8 cellular contexts compared by ENCODE assay signal in genomic region chr3:140922634-140923033, GRCh38.
DNase-seq lines count a peak whose midpoint lies in the region; ATAC-seq and TF ChIP-seq lines count a peak whose summit lies in the region.

No MANE protein-coding gene starts in this region.

- no peaks in the 10 kb centered on the region for H3K4me1 ChIP-seq in Loucy (ENCODE audit: insufficient read depth, low read length, poor library complexity, severe bottlenecking)

- no peak overlapping the region for H3K4me3 Mint-ChIP-seq in nephron progenitor cell

- H3K9ac ChIP-seq in Loucy (ENCODE audit: low read depth, low read length, poor library complexity, severe bottlenecking), result no peak overlapping the region

- H3K36me3 Mint-ChIP-seq in nephron progenitor cell (ENCODE audit: low read depth), result no peaks in the 10 kb centered on the region

- no peaks in the 10 kb centered on the region for H3K9me3 ChIP-seq in Loucy (ENCODE audit: insufficient read depth, low read depth, low read length)

- DNase-seq in GM12865 (ENCODE audit: low read depth), result peak; percentile 12
- DNase-seq in cardiac fibroblast (ENCODE audit: low read depth in 2 of 2), result peak; percentile 44 to 49
- no peak for DNase-seq in nephron progenitor cell
- DNase-seq in 8988T, result no peak
- DNase-seq in NCI-H1930 (lab: John Stamatoyannopoulos, UW), result no peak

- no peak overlapping the region for H3K27ac Mint-ChIP-seq in nephron progenitor cell

- H3K9me3 Mint-ChIP-seq in nephron progenitor cell, result no peaks in the 10 kb centered on the region

- H3K79me2 ChIP-seq in Loucy (ENCODE audit: insufficient read depth, low read length), result no peaks in the 10 kb centered on the region

- H3K27me3 Mint-ChIP-seq in nephron progenitor cell (ENCODE audit: low read depth, poor library complexity), result peaks cover 32% of the 10 kb centered on the region

- TF ChIP-seq CTCF in GM12865 (IDR thresholded peaks at IDR 0.05; ENCODE audit: insufficient read depth, low read depth, low read length, missing control alignments) (peak; percentile 19), Loucy (conservative IDR thresholded peaks at IDR 0.05; ENCODE audit: low read length) (peak; percentile 71), cardiac fibroblast (IDR thresholded peaks at IDR 0.05; ENCODE audit: low read depth, low read length) (peak; percentile 48), nephron progenitor cell (IDR thresholded peaks at IDR 0.05) (peak; percentile 36)

- no peaks in the 10 kb centered on the region for H3F3A ChIP-seq in Loucy (ENCODE audit: low read depth)

- H3K9me2 ChIP-seq in Loucy (replicated peaks; ENCODE audit: low read depth, low read length), result no peaks in the 10 kb centered on the region

- no peak overlapping the region for H3K4me3 ChIP-seq in GM12865 (ENCODE audit: low read depth, low read length)
- no peak overlapping the region for H3K4me3 ChIP-seq in Loucy (ENCODE audit: low read length, poor library complexity, severe bottlenecking)
- H3K4me3 ChIP-seq in cardiac fibroblast (replicated peaks in 1 of 2; ENCODE audit: low read depth in 2 of 2, low read length in 2 of 2), result no peak overlapping the region

- peak overlapping the region; percentile 73 for H2AFZ ChIP-seq in Loucy (ENCODE audit: low read length)

- no peaks in the 10 kb centered on the region for H4K20me1 ChIP-seq in Loucy (ENCODE audit: insufficient read depth, low read length, poor library complexity, severe bottlenecking)

- no peak for ATAC-seq in GM18858 (IDR thresholded peaks at IDR 0.05; ENCODE audit: unreplicated experiment)
- no peak for ATAC-seq in HG03460 (IDR thresholded peaks at IDR 0.05; ENCODE audit: unreplicated experiment)

- H3K36me3 ChIP-seq in Loucy (ENCODE audit: insufficient read depth, low read length), result no peaks in the 10 kb centered on the region

- no peaks in the 10 kb centered on the region for H3K27me3 ChIP-seq in Loucy (ENCODE audit: insufficient read depth, low read length, poor library complexity, severe bottlenecking)

- no peak overlapping the region for H3K4me2 ChIP-seq in Loucy (ENCODE audit: low read depth, low read length, poor library complexity, severe bottlenecking)

- H3K4me1 Mint-ChIP-seq in nephron progenitor cell, result no peaks in the 10 kb centered on the region

Comparison
In these comparisons a context has a peak if more than half of its experiments do, and no peak if none do; other contexts are left out.
1. DNase-seq: peak in GM12865 (single experiment) and cardiac fibroblast (2 of 2); none in nephron progenitor cell (single experiment), 8988T (single experiment) and NCI-H1930 (0 of 2).
2. CTCF ChIP-seq: peak in every context shown above with its lines; median percentile 71 in Loucy; 48 in cardiac fibroblast; 36 in nephron progenitor cell; 19 in GM12865.